6 cellular contexts compared by ENCODE assay signal in the genomic region with DNA sequence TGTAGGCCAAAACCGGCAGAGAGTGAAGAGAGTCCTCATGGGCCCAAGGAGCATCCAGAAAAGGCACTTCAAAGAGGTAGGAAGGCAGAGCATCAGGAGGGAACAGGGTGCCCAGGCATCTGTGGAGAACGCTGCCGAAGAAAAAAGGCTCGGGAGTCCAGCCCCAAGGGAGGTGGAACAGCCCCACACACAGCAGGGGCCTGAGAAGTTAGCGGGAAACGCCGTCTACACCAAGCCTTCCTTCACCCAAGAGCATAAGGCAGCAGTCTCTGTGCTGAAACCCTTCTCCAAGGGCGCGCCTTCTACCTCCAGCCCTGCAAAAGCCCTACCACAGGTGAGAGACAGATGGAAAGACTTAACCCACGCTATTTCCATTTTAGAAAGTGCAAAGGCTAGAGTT. TPM values are rescaled to one million over a fixed set of nuclear protein-coding genes. Genes with fewer than 3 reads are reported as not detected.
DNase-seq lines count a peak whose midpoint lies in the region; ATAC-seq, FAIRE-seq and TF ChIP-seq lines count a peak whose summit lies in the region.
"Not testable (repeated sequence)": the region's sequence is repeated elsewhere in the genome, so short reads cannot be mapped to it uniquely, and the experiment has no call there.

No MANE protein-coding gene starts in this region.

- H3K27ac ChIP-seq in RWPE2 (ENCODE audit: poor library complexity, severe bottlenecking); HepG2 (ENCODE audit: extremely low read length, insufficient read depth, low read length): not testable (repeated sequence)

- not testable (repeated sequence) for H3K27me3 ChIP-seq in RWPE2 (ENCODE audit: insufficient read depth, poor library complexity, severe bottlenecking); HepG2 (ENCODE audit: control insufficient read depth in 1 of 2, insufficient read depth in 2 of 2, low read length in 2 of 2)

- not testable (repeated sequence) for H3K4me3 ChIP-seq in RWPE2 (ENCODE audit: severe bottlenecking); HepG2 (replicated peaks in 1 of 3; ENCODE audit: insufficient read depth in 1 of 3, low read depth in 2 of 3, low read length in 3 of 3)

- H3K9me3 Mint-ChIP-seq in activated naive CD4-positive, alpha-beta T cell treated with anti-CD3 and anti-CD28 coated beads for 36 hours; chondrocyte (ENCODE audit: low read depth): not testable (repeated sequence)

- CTCF ChIA-PET in activated naive CD4-positive, alpha-beta T cell treated with anti-CD3 and anti-CD28 coated beads for 36 hours (lab: Charles Lee); HepG2 (lab: Yijun Ruan, JAX; ENCODE audit: low intra/inter-chr PET ratio, low total read pairs): not testable (repeated sequence)

- intact Hi-C loops in activated naive CD4-positive, alpha-beta T cell treated with anti-CD3 and anti-CD28 coated beads for 36 hours (cut with micrococcal nuclease); HepG2 (cut with micrococcal nuclease; ENCODE audit: unreplicated experiment): not testable (repeated sequence)

- not testable (repeated sequence) for H3K9ac ChIP-seq in HepG2 (ENCODE audit: insufficient read depth, low read depth, low read length)

- ATAC-seq in RWPE2 (ENCODE audit: low read depth); HepG2: not testable (repeated sequence)

- not testable (repeated sequence) for H3K79me2 ChIP-seq in HepG2 (ENCODE audit: insufficient read depth, low read length)

- BruUV-seq in HepG2 (replicated peaks; lab: Mats Ljungman, UMichigan) = TSS peak; percentile 67

- not testable (repeated sequence) for H3K9me3 ChIP-seq in RWPE2 (ENCODE audit: severe bottlenecking); HepG2 (ENCODE audit: low read length)

- DNase-seq in G401 (ENCODE audit: low spot score) (peak; percentile 0), RWPE2 (ENCODE audit: low spot score) (peak; percentile 6), chondrocyte (ENCODE audit: low spot score) (peak; percentile 39)
- DNase-seq in activated naive CD4-positive, alpha-beta T cell treated with anti-CD3 and anti-CD28 coated beads for 36 hours = peak; percentile 6
- not testable (repeated sequence) for DNase-seq in HepG2 (ENCODE audit: low spot score)
- DNase-seq in stimulated activated CD4-positive, alpha-beta T cell treated with anti-CD3 and anti-CD28 coated beads, Interleukin-15, amount 100 ng/mL, for 24 hours = peak; percentile 4

- H3K36me3 ChIP-seq in RWPE2 (ENCODE audit: low read depth); HepG2 (replicated peaks in 1 of 2; ENCODE audit: control insufficient read depth in 1 of 2, insufficient read depth in 2 of 2, low read length in 2 of 2): not testable (repeated sequence)

- TF ChIP-seq EP300 in HepG2 (IDR thresholded peaks at IDR 0.05; ENCODE audit: low read depth in 2 of 2, low read length in 2 of 2); HepG2 (CRISPR knock-in tag; IDR thresholded peaks at IDR 0.05; ENCODE audit: borderline replicate concordance): not testable (repeated sequence)

- in situ Hi-C loops in G401 (cut with HindIII; ENCODE audit: low sequenced_read_pairs); HepG2 (cut with HindIII; ENCODE audit: extremely low pct_ligation_motif_present, low pct_unique_long_range_greater_than_20kb): not testable (repeated sequence)

- not testable (repeated sequence) for H3K4me1 Mint-ChIP-seq in activated naive CD4-positive, alpha-beta T cell treated with anti-CD3 and anti-CD28 coated beads for 36 hours (ENCODE audit: low read depth); chondrocyte (ENCODE audit: low read depth)

- H3K4me3 Mint-ChIP-seq in activated naive CD4-positive, alpha-beta T cell treated with anti-CD3 and anti-CD28 coated beads for 36 hours; chondrocyte (ENCODE audit: unreplicated experiment): not testable (repeated sequence)

- H2AFZ ChIP-seq in HepG2 (ENCODE audit: low read length) = not testable (repeated sequence)

- not testable (repeated sequence) for TF ChIP-seq POLR2A in HepG2 (IDR thresholded peaks at IDR 0.05; ENCODE audit: insufficient read depth in 1 of 2, low read depth in 2 of 2, low read length in 2 of 2)

- H3K27me3 Mint-ChIP-seq in activated naive CD4-positive, alpha-beta T cell treated with anti-CD3 and anti-CD28 coated beads for 36 hours (ENCODE audit: low read depth); chondrocyte (ENCODE audit: low read depth): not testable (repeated sequence)

- H3K4me1 ChIP-seq in RWPE2 (ENCODE audit: insufficient read depth, poor library complexity, severe bottlenecking); HepG2 (ENCODE audit: insufficient read depth, low read length): not testable (repeated sequence)

- TF ChIP-seq RAD21 in HepG2 (CRISPR knock-in tag; IDR thresholded peaks at IDR 0.05) = not testable (repeated sequence)

- POLR2A ChIA-PET in HepG2 (lab: Yijun Ruan, JAX) = not testable (repeated sequence)

- 96% methylated on average over 9 of the region's 10 CpGs for WGBS in HepG2 (ENCODE audit: low lambda C conversion rate)

- not testable (repeated sequence) for H4K20me1 ChIP-seq in HepG2 (ENCODE audit: insufficient read depth, low read length)

- not testable (repeated sequence) for H3K27ac Mint-ChIP-seq in activated naive CD4-positive, alpha-beta T cell treated with anti-CD3 and anti-CD28 coated beads for 36 hours; chondrocyte (ENCODE audit: unreplicated experiment)

- FAIRE-seq in HepG2 (lab: Jason Lieb, UNC) = not testable (repeated sequence)

- not testable (repeated sequence) for H3K36me3 Mint-ChIP-seq in activated naive CD4-positive, alpha-beta T cell treated with anti-CD3 and anti-CD28 coated beads for 36 hours (ENCODE audit: low read depth); chondrocyte (ENCODE audit: low read depth)

- H3K4me2 ChIP-seq in HepG2 (ENCODE audit: low read depth, low read length) = not testable (repeated sequence)

- TF ChIP-seq CTCF in RWPE2 (IDR thresholded peaks at IDR 0.05; ENCODE audit: poor library complexity, severe bottlenecking); chondrocyte (IDR thresholded peaks at IDR 0.05); HepG2 (CRISPR knock-in tag; IDR thresholded peaks at IDR 0.05): not testable (repeated sequence)

RNA-seq across cellular contexts. Expression of a gene that starts 30.9 kb away (rescaled TPM):
- 4.3 and 6.2 TPM in 2 replicates for total RNA-seq in G401 (2014; rRNA removed; shearing (Covaris generic))
- total RNA-seq in activated naive CD4-positive, alpha-beta T cell treated with anti-CD3 and anti-CD28 coated beads for 36 hours = 10 to 100 TPM; 17.0 to 17.6 TPM
- total RNA-seq in chondrocyte = 7.9 to 12.0 TPM (median 8.1 TPM) in 3 replicates
- total RNA-seq in HepG2 (2016; rRNA removed; fragmentation: Illumina TruSeq; extraction: Trizol) = 15.3 and 19.4 TPM in 2 replicates
- total RNA-seq in HepG2 (2016; cell fraction: cytosol; rRNA removed; fragmentation: Illumina TruSeq; extraction: Trizol; ENCODE audit: low read depth) = 1.1 and 1.7 TPM in 2 replicates
- 14.2 and 17.6 TPM in 2 replicates for total RNA-seq in HepG2 (2016; cell fraction: insoluble cytoplasmic fraction; rRNA removed; fragmentation: Illumina TruSeq; extraction: Trizol)
- total RNA-seq in HepG2 (2016; cell fraction: membrane; rRNA removed; fragmentation: Illumina TruSeq; extraction: Trizol) = 3.7 and 4.0 TPM in 2 replicates
- 32.5 and 33.0 TPM in 2 replicates for total RNA-seq in HepG2 (2016; cell fraction: nucleus; rRNA removed; fragmentation: Illumina TruSeq; extraction: Trizol)
- polyA plus RNA-seq in HepG2 (2011; rRNA removed) = 17.5 and 18.8 TPM in 2 replicates
- polyA plus RNA-seq in HepG2 (2011; cell fraction: cytosol; rRNA removed) = 4.6 and 6.7 TPM in 2 replicates
- polyA plus RNA-seq in HepG2 (2011; cell fraction: nucleus; rRNA removed) = 76.3 and 87.2 TPM in 2 replicates
- polyA plus RNA-seq in HepG2 (2012) = 7.1 and 10.8 TPM in 2 replicates
- polyA plus RNA-seq in HepG2 (2016; cell fraction: cytosol; fragmentation: Illumina TruSeq; extraction: Trizol; ENCODE audit: low read depth) = 0.76 and 0.86 TPM in 2 replicates
- 9.6 and 11.2 TPM in 2 replicates for polyA plus RNA-seq in HepG2 (2016; cell fraction: insoluble cytoplasmic fraction; fragmentation: Illumina TruSeq; extraction: Trizol; ENCODE audit: low read depth)
- polyA plus RNA-seq in HepG2 (2016; cell fraction: membrane; fragmentation: Illumina TruSeq; extraction: Trizol; ENCODE audit: low read depth) = 1.00 and 1.5 TPM in 2 replicates
- 40.7 TPM in 2 replicates for polyA plus RNA-seq in HepG2 (2016; cell fraction: nucleus; fragmentation: Illumina TruSeq; extraction: Trizol; ENCODE audit: insufficient read depth, low read depth)
- 49.5 and 51.5 TPM in 2 replicates for polyA minus RNA-seq in HepG2 (2011; rRNA and poly(A)+ RNA removed; ENCODE audit: low replicate concordance)
- polyA minus RNA-seq in HepG2 (2011; cell fraction: cytosol; rRNA and poly(A)+ RNA removed) = 5.2 and 7.5 TPM in 2 replicates
- polyA minus RNA-seq in HepG2 (2011; cell fraction: nucleus; rRNA and poly(A)+ RNA removed) = 42.9 and 45.1 TPM in 2 replicates

RNA-seq across cellular contexts. Expression of a gene that starts 36.3 kb away (rescaled TPM):
- 1.2 and 2.6 TPM in 2 replicates for total RNA-seq in G401 (2014; rRNA removed; shearing (Covaris generic))
- total RNA-seq in activated naive CD4-positive, alpha-beta T cell treated with anti-CD3 and anti-CD28 coated beads for 36 hours = 10 to 100 TPM; 10.8 to 12.2 TPM
- total RNA-seq in chondrocyte (8.9 to 11.3 TPM (median 9.1 TPM) in 3 replicates), HepG2 (2016; rRNA removed; fragmentation: Illumina TruSeq; extraction: Trizol) (2.1 and 3.4 TPM in 2 replicates)
- 2.8 and 2.9 TPM in 2 replicates for total RNA-seq in HepG2 (2016; cell fraction: cytosol; rRNA removed; fragmentation: Illumina TruSeq; extraction: Trizol; ENCODE audit: low read depth)
- total RNA-seq in HepG2 (2016; cell fraction: insoluble cytoplasmic fraction; rRNA removed; fragmentation: Illumina TruSeq; extraction: Trizol) = 2.3 and 3.7 TPM in 2 replicates
- total RNA-seq in HepG2 (2016; cell fraction: membrane; rRNA removed; fragmentation: Illumina TruSeq; extraction: Trizol) = 3.8 and 4.1 TPM in 2 replicates
- 7.0 and 7.2 TPM in 2 replicates for total RNA-seq in HepG2 (2016; cell fraction: nucleus; rRNA removed; fragmentation: Illumina TruSeq; extraction: Trizol)
- polyA plus RNA-seq in HepG2 (2011; rRNA removed) = 3.3 and 4.1 TPM in 2 replicates
- polyA plus RNA-seq in HepG2 (2011; cell fraction: cytosol; rRNA removed) = 1.6 and 1.7 TPM in 2 replicates
- polyA plus RNA-seq in HepG2 (2011; cell fraction: nucleus; rRNA removed) = 7.3 and 8.0 TPM in 2 replicates
- polyA plus RNA-seq in HepG2 (2012) = 9.0 and 9.2 TPM in 2 replicates
- 0.84 and 1.2 TPM in 2 replicates for polyA plus RNA-seq in HepG2 (2016; cell fraction: cytosol; fragmentation: Illumina TruSeq; extraction: Trizol; ENCODE audit: low read depth)
- 2.2 and 2.5 TPM in 2 replicates for polyA plus RNA-seq in HepG2 (2016; cell fraction: insoluble cytoplasmic fraction; fragmentation: Illumina TruSeq; extraction: Trizol; ENCODE audit: low read depth)
- 1.9 and 2.2 TPM in 2 replicates for polyA plus RNA-seq in HepG2 (2016; cell fraction: membrane; fragmentation: Illumina TruSeq; extraction: Trizol; ENCODE audit: low read depth)
- 10.3 and 11.2 TPM in 2 replicates for polyA plus RNA-seq in HepG2 (2016; cell fraction: nucleus; fragmentation: Illumina TruSeq; extraction: Trizol; ENCODE audit: insufficient read depth, low read depth)
- polyA minus RNA-seq in HepG2 (2011; rRNA and poly(A)+ RNA removed; ENCODE audit: low replicate concordance) = 4.9 and 11.2 TPM in 2 replicates
- polyA minus RNA-seq in HepG2 (2011; cell fraction: cytosol; rRNA and poly(A)+ RNA removed) = 1.1 and 1.8 TPM in 2 replicates
- 16.2 and 19.0 TPM in 2 replicates for polyA minus RNA-seq in HepG2 (2011; cell fraction: nucleus; rRNA and poly(A)+ RNA removed)

RNA-seq across cellular contexts. Expression of a gene that starts 41.9 kb away (rescaled TPM):
- total RNA-seq in G401 (2014; rRNA removed; shearing (Covaris generic)) = 17.7 and 19.0 TPM in 2 replicates
- 10 to 100 TPM; 23.8 to 24.3 TPM for total RNA-seq in activated naive CD4-positive, alpha-beta T cell treated with anti-CD3 and anti-CD28 coated beads for 36 hours
- total RNA-seq in chondrocyte (48.3 to 55.5 TPM (median 48.6 TPM) in 3 replicates), HepG2 (2016; rRNA removed; fragmentation: Illumina TruSeq; extraction: Trizol) (37.8 and 70.3 TPM in 2 replicates)
- total RNA-seq in HepG2 (2016; cell fraction: cytosol; rRNA removed; fragmentation: Illumina TruSeq; extraction: Trizol; ENCODE audit: low read depth) = 6.4 and 8.5 TPM in 2 replicates
- 38.8 and 63.7 TPM in 2 replicates for total RNA-seq in HepG2 (2016; cell fraction: insoluble cytoplasmic fraction; rRNA removed; fragmentation: Illumina TruSeq; extraction: Trizol)
- total RNA-seq in HepG2 (2016; cell fraction: membrane; rRNA removed; fragmentation: Illumina TruSeq; extraction: Trizol) = 11.3 and 12.9 TPM in 2 replicates
- 34.7 and 43.5 TPM in 2 replicates for total RNA-seq in HepG2 (2016; cell fraction: nucleus; rRNA removed; fragmentation: Illumina TruSeq; extraction: Trizol)
- polyA plus RNA-seq in HepG2 (2011; rRNA removed) = 21.0 and 21.9 TPM in 2 replicates
- polyA plus RNA-seq in HepG2 (2011; cell fraction: cytosol; rRNA removed) = 11.2 and 17.5 TPM in 2 replicates
- polyA plus RNA-seq in HepG2 (2011; cell fraction: nucleus; rRNA removed) = 12.8 TPM in 2 replicates
- polyA plus RNA-seq in HepG2 (2012) = 16.7 and 21.2 TPM in 2 replicates
- 1.3 and 1.5 TPM in 2 replicates for polyA plus RNA-seq in HepG2 (2016; cell fraction: cytosol; fragmentation: Illumina TruSeq; extraction: Trizol; ENCODE audit: low read depth)
- 49.5 and 50.8 TPM in 2 replicates for polyA plus RNA-seq in HepG2 (2016; cell fraction: insoluble cytoplasmic fraction; fragmentation: Illumina TruSeq; extraction: Trizol; ENCODE audit: low read depth)
- 4.3 and 4.7 TPM in 2 replicates for polyA plus RNA-seq in HepG2 (2016; cell fraction: membrane; fragmentation: Illumina TruSeq; extraction: Trizol; ENCODE audit: low read depth)
- 26.1 and 30.2 TPM in 2 replicates for polyA plus RNA-seq in HepG2 (2016; cell fraction: nucleus; fragmentation: Illumina TruSeq; extraction: Trizol; ENCODE audit: insufficient read depth, low read depth)
- 23.8 and 23.9 TPM in 2 replicates for polyA minus RNA-seq in HepG2 (2011; rRNA and poly(A)+ RNA removed; ENCODE audit: low replicate concordance)
- 17.0 and 18.6 TPM in 2 replicates for polyA minus RNA-seq in HepG2 (2011; cell fraction: cytosol; rRNA and poly(A)+ RNA removed)
- polyA minus RNA-seq in HepG2 (2011; cell fraction: nucleus; rRNA and poly(A)+ RNA removed) = 85.0 and 88.5 TPM in 2 replicates
